ENCODE assay signal across 8 cellular contexts in genomic region chr4:147550626-147551250, GRCh38.
DNase-seq lines count a peak whose midpoint lies in the region; ATAC-seq, FAIRE-seq and TF ChIP-seq lines count a peak whose summit lies in the region.

No MANE protein-coding gene starts in this region.

- no peaks in the 10 kb centered on the region for H3K36me3 ChIP-seq in ACC112 (ENCODE audit: insufficient read depth, low read length)
- H3K36me3 ChIP-seq in bronchial epithelial cell (ENCODE audit: control insufficient read depth, insufficient read depth, low read length): no peaks in the 10 kb centered on the region
- H3K36me3 ChIP-seq in upper lobe of left lung: no peaks in the 10 kb centered on the region

- no peaks in the 10 kb centered on the region for H3K27me3 ChIP-seq in ACC112 (ENCODE audit: insufficient read depth, low read length)
- no peaks in the 10 kb centered on the region for H3K27me3 ChIP-seq in bronchial epithelial cell (ENCODE audit: control insufficient read depth, insufficient read depth, low read length)
- H3K27me3 ChIP-seq in upper lobe of left lung: no peaks in the 10 kb centered on the region

- peak; percentile 76 for ATAC-seq in GM18873 (IDR thresholded peaks at IDR 0.05; ENCODE audit: low FRiP score, unreplicated experiment)
- ATAC-seq in HG03095 (IDR thresholded peaks at IDR 0.05; ENCODE audit: unreplicated experiment): peak; percentile 54
- ATAC-seq in upper lobe of left lung (ENCODE audit: low FRiP score in 2 of 2): no peak

- no peak for TF ChIP-seq CTCF in bronchial epithelial cell (IDR thresholded peaks at IDR 0.05; ENCODE audit: insufficient read depth, low read length, severe bottlenecking)
- no peak for TF ChIP-seq CTCF in upper lobe of left lung (IDR thresholded peaks at IDR 0.05)

- no peaks in the 10 kb centered on the region for H3K79me2 ChIP-seq in ACC112 (ENCODE audit: control insufficient read depth, insufficient read depth, low read length, unreplicated experiment)

- TF ChIP-seq POLR2A in upper lobe of left lung (IDR thresholded peaks at IDR 0.05): no peak

- H3K4me1 ChIP-seq in ACC112 (ENCODE audit: control insufficient read depth, insufficient read depth, low read length, unreplicated experiment) (peaks cover 40% of the 10 kb centered on the region), upper lobe of left lung (no peaks in the 10 kb centered on the region)

- no peak for FAIRE-seq in bronchial epithelial cell (lab: Jason Lieb, UNC)

- no peak for TF ChIP-seq EP300 in upper lobe of left lung (IDR thresholded peaks at IDR 0.05)

- WGBS in upper lobe of left lung, 2 donors: 33 to 49% methylated on average over 8 of the region's 8 CpGs

- DNase-seq in bronchial epithelial cell (ENCODE audit: low read depth) (peak; percentile 72), NOMO-1 treated with DMSO at 0.1 percent for 48 hours (lab: John Stamatoyannopoulos, UW; ENCODE audit: unreplicated experiment) (no peak), NCI-H187 (lab: John Stamatoyannopoulos, UW) (no peak), NCI-H748 (lab: John Stamatoyannopoulos, UW; ENCODE audit: unreplicated experiment) (no peak), upper lobe of left lung (no peak)

- peak overlapping the region; percentile 71 for H3K27ac ChIP-seq in ACC112 (ENCODE audit: low read depth, low read length)
- H3K27ac ChIP-seq in upper lobe of left lung: no peak overlapping the region

- peak overlapping the region; percentile 72 for H2AFZ ChIP-seq in ACC112 (ENCODE audit: low read length, unreplicated experiment)

- H3K4me3 ChIP-seq in ACC112 (ENCODE audit: low read depth, low read length) (peak overlapping the region; percentile 66), bronchial epithelial cell (ENCODE audit: low read depth, low read length) (no peak overlapping the region), upper lobe of left lung (peak overlapping the region in 1 of 4 donors; percentile 15)

- no peaks in the 10 kb centered on the region for H3K9me3 ChIP-seq in upper lobe of left lung

Comparison
In these comparisons a context has a peak if more than half of its experiments do, and no peak if none do; other contexts are left out.
1. ATAC-seq: peak in GM18873 (single experiment) and HG03095 (single experiment); none in upper lobe of left lung (0 of 2).